In genomic region chr11:12205330-12205729, GRCh38 we compare ENCODE assay signal across 19 cellular contexts.
DNase-seq lines count a peak whose midpoint lies in the region; ATAC-seq and TF ChIP-seq lines count a peak whose summit lies in the region.
"Had no signal": no experiment of that assay in that cellular context is flagged by ENCODE, and none has a peak within 500 bp of the region (broad histone marks: within the 10 kb centered on the region; RNA-seq: fewer than 3 reads in every experiment).

No MANE protein-coding gene starts in this region.

- POLR2A ChIA-PET in HEK293 (lab: Yijun Ruan, JAX) = no interaction called here

- H3K9ac ChIP-seq in mesenchymal stem cell (ENCODE audit: low read length) = no peak overlapping the region

- H2AFZ ChIP-seq in mesenchymal stem cell (ENCODE audit: low read depth, low read length) = no peak overlapping the region
- H2AFZ ChIP-seq: hepatocyte had no signal

- no peak overlapping the region for H2BK15ac ChIP-seq in mesenchymal stem cell (ENCODE audit: low read depth, poor library complexity, severe bottlenecking)

- H2BK120ac ChIP-seq in mesenchymal stem cell (ENCODE audit: low read depth, low read length) = no peak overlapping the region

- no peaks in the 10 kb centered on the region for H3K27me3 ChIP-seq in mesenchymal stem cell (ENCODE audit: control insufficient read depth in 1 of 2, insufficient read depth in 1 of 2, low read length in 2 of 2)
- H3K27me3 ChIP-seq: hepatocyte, thyroid gland had no signal

- ATAC-seq in GM18502 (IDR thresholded peaks at IDR 0.05; ENCODE audit: poor library complexity, unreplicated experiment) = no peak
- ATAC-seq: esophagus mucosa had no signal

- peaks cover 17% of the 10 kb centered on the region for H3K9me3 Mint-ChIP-seq in T-helper 2 cell treated with Interferon-gamma antibody and Interleukin-4, amounts not matched to agents 5 μg/mL and 100 μg/mL, for 36 hours
- H3K9me3 Mint-ChIP-seq: natural killer cell treated with Interleukin-12 subunit alpha and Interleukin-12 subunit beta and Interleukin-15 and Interleukin-18, amount 100 ng/mL, for 72 hours had no signal

- no peak overlapping the region for H3K4ac ChIP-seq in mesenchymal stem cell (ENCODE audit: low read depth in 1 of 2, low read length in 2 of 2)

- H3K36me3 Mint-ChIP-seq in T-helper 2 cell treated with Interferon-gamma antibody and Interleukin-4, amounts not matched to agents 5 μg/mL and 100 μg/mL, for 36 hours (ENCODE audit: low read depth) = peaks cover 69% of the 10 kb centered on the region

- CTCF ChIA-PET in HEK293 (lab: Yijun Ruan, JAX) = interaction anchor here (0.6 to 1.2 kb wide), 4 partner anchors 10 to 1389 kb away, joined by 3 to 4 read pairs (median 4); no protein-coding TSS in a partner anchor

- H3K4me3 ChIP-seq in HEK293 (ENCODE audit: low read depth, low read length) (no peak overlapping the region), mesenchymal stem cell (ENCODE audit: insufficient read depth in 1 of 2, low read depth in 1 of 2, low read length in 2 of 2) (no peak overlapping the region)
- H3K4me3 ChIP-seq: hepatocyte, skin epidermis, thyroid gland had no signal

- TF ChIP-seq CTCF in HEK293 (tag by site-specific recombination; IDR thresholded peaks at IDR 0.05) = no peak

- H3K27ac Mint-ChIP-seq in T-helper 2 cell treated with Interferon-gamma antibody and Interleukin-4, amounts not matched to agents 5 μg/mL and 100 μg/mL, for 36 hours = peak overlapping the region; percentile 23
- H3K27ac Mint-ChIP-seq: H9; natural killer cell treated with Interleukin-12 subunit alpha and Interleukin-12 subunit beta and Interleukin-15 and Interleukin-18, amount 100 ng/mL, for 72 hours had no signal

- no peak overlapping the region for H3K23ac ChIP-seq in mesenchymal stem cell (ENCODE audit: low read length in 2 of 2)

- H4K8ac ChIP-seq in mesenchymal stem cell (ENCODE audit: low read length) = no peak overlapping the region

- peaks cover 27% of the 10 kb centered on the region for H3K79me1 ChIP-seq in mesenchymal stem cell (replicated peaks; ENCODE audit: low read length, poor library complexity, severe bottlenecking)

- no peak overlapping the region for H3K18ac ChIP-seq in mesenchymal stem cell (ENCODE audit: low read depth in 1 of 2, low read length in 2 of 2)

- no peak overlapping the region for H4K91ac ChIP-seq in mesenchymal stem cell (ENCODE audit: low read length)

- H3K9me3 ChIP-seq in HEK293 (ENCODE audit: control insufficient read depth, insufficient read depth, low read depth, low read length) (no peaks in the 10 kb centered on the region), mesenchymal stem cell (ENCODE audit: control insufficient read depth, low read length) (peaks cover 3% of the 10 kb centered on the region)
- H3K9me3 ChIP-seq: thyroid gland had no signal

- H2AK5ac ChIP-seq in mesenchymal stem cell (ENCODE audit: low read length, severe bottlenecking) = no peak overlapping the region

- no peak overlapping the region for H3K4me2 ChIP-seq in mesenchymal stem cell (ENCODE audit: low read length, poor library complexity, severe bottlenecking)
- H3K4me2 ChIP-seq: hepatocyte had no signal

- no peak overlapping the region for H2BK12ac ChIP-seq in mesenchymal stem cell (ENCODE audit: low read length in 2 of 2)

- H3K27ac ChIP-seq in HEK293 (ENCODE audit: extremely low read depth, low read depth, low read length) = no peak overlapping the region
- peak overlapping the region; percentile 3 for H3K27ac ChIP-seq in mesenchymal stem cell (ENCODE audit: low read length, poor library complexity, severe bottlenecking)
- H3K27ac ChIP-seq: hepatocyte, thyroid gland had no signal

- H3K14ac ChIP-seq in mesenchymal stem cell (ENCODE audit: low read length in 2 of 2) = no peak overlapping the region

- H2BK5ac ChIP-seq in mesenchymal stem cell (ENCODE audit: low read depth, low read length, poor library complexity, severe bottlenecking) = no peak overlapping the region

- H3K4me1 ChIP-seq in HEK293 (ENCODE audit: control insufficient read depth, insufficient read depth, low read length) (no peaks in the 10 kb centered on the region), mesenchymal stem cell (ENCODE audit: control insufficient read depth, insufficient read depth, low read depth, low read length) (peaks cover 22% of the 10 kb centered on the region)

- H3K4me3 Mint-ChIP-seq in T-helper 2 cell treated with Interferon-gamma antibody and Interleukin-4, amounts not matched to agents 5 μg/mL and 100 μg/mL, for 36 hours = no peak overlapping the region
- H3K4me3 Mint-ChIP-seq: H9; natural killer cell treated with Interleukin-12 subunit alpha and Interleukin-12 subunit beta and Interleukin-15 and Interleukin-18, amount 100 ng/mL, for 72 hours had no signal

- no peak for DNase-seq in T-helper 2 cell treated with Interferon-gamma antibody and Interleukin-4, amounts not matched to agents 5 μg/mL and 100 μg/mL, for 36 hours (ENCODE audit: low spot score)
- no peak for DNase-seq in T-helper 2 cell
- DNase-seq in amniotic epithelial cell (ENCODE audit: low read depth) = peak; percentile 66
- DNase-seq in mesenchymal stem cell = peak; percentile 41
- DNase-seq in NCI-H2171 treated with DMSO at 0.1 percent for 48 hours (lab: John Stamatoyannopoulos, UW) = no peak
- DNase-seq in NCI-H2107 (lab: John Stamatoyannopoulos, UW) = no peak
- DNase-seq: activated CD8-positive, alpha-beta memory T cell treated with anti-CD3 and anti-CD28 coated beads for 24 hours; activated naive CD4-positive, alpha-beta T cell; DMS79; H9; kidney; NCI-H748 treated with DMSO at 0.1 percent for 48 hours; thyroid gland had no signal

- H3K27me3 Mint-ChIP-seq in T-helper 2 cell treated with Interferon-gamma antibody and Interleukin-4, amounts not matched to agents 5 μg/mL and 100 μg/mL, for 36 hours (ENCODE audit: low read depth) = no peaks in the 10 kb centered on the region
- H3K27me3 Mint-ChIP-seq: natural killer cell treated with Interleukin-12 subunit alpha and Interleukin-12 subunit beta and Interleukin-15 and Interleukin-18, amount 100 ng/mL, for 72 hours had no signal

- peaks cover 0 to 6% of the 10 kb centered on the region in 2 experiments; a peak in 1 of 3 replicates for H3K36me3 ChIP-seq in HEK293 (ENCODE audit: control insufficient read depth in 2 of 2, insufficient read depth in 1 of 2, low read length in 2 of 2)
- peaks cover 25 to 32% of the 10 kb centered on the region in 2 experiments for H3K36me3 ChIP-seq in mesenchymal stem cell (ENCODE audit: control insufficient read depth in 1 of 2, insufficient read depth in 2 of 2, low read depth in 1 of 2, low read length in 2 of 2)

- peaks cover 42% of the 10 kb centered on the region for H3K4me1 Mint-ChIP-seq in T-helper 2 cell treated with Interferon-gamma antibody and Interleukin-4, amounts not matched to agents 5 μg/mL and 100 μg/mL, for 36 hours (ENCODE audit: low read depth)
- H3K4me1 Mint-ChIP-seq: H9 had no signal

TF ChIP-seq in HEK293, 187 proteins besides CTCF, POLR2A, EP300 and RAD21:
- TF ChIP-seq ZNF133 (tag by site-specific recombination; IDR thresholded peaks at IDR 0.05) (peak; percentile 19; the same call in 1 of the 2 replicates), ZNF311 (tag by site-specific recombination; IDR thresholded peaks at IDR 0.05; ENCODE audit: borderline replicate concordance) (no peak), KLF16 (tag by site-specific recombination; IDR thresholded peaks at IDR 0.05) (no peak), ZNF449 (tag by site-specific recombination; IDR thresholded peaks at IDR 0.05) (no peak), ZNF529 (tag by site-specific recombination; IDR thresholded peaks at IDR 0.05; ENCODE audit: insufficient replicate concordance) (no peak), ZNF354C (tag by site-specific recombination; IDR thresholded peaks at IDR 0.05; ENCODE audit: borderline replicate concordance, low read depth) (no peak), SP2 (tag by site-specific recombination; IDR thresholded peaks at IDR 0.05) (no peak)

Comparison
In these comparisons a context has a peak if more than half of its experiments do, and no peak if none do; other contexts are left out.
1. DNase-seq: peak in amniotic epithelial cell (single experiment) and mesenchymal stem cell (single experiment); none in T-helper 2 cell treated with Interferon-gamma antibody and Interleukin-4, amounts not matched to agents 5 μg/mL and 100 μg/mL, for 36 hours (single experiment), T-helper 2 cell (0 of 5), NCI-H2171 treated with DMSO at 0.1 percent for 48 hours (single experiment) and NCI-H2107 (single experiment).